8 cellular contexts compared by ENCODE assay signal in the genomic region with DNA sequence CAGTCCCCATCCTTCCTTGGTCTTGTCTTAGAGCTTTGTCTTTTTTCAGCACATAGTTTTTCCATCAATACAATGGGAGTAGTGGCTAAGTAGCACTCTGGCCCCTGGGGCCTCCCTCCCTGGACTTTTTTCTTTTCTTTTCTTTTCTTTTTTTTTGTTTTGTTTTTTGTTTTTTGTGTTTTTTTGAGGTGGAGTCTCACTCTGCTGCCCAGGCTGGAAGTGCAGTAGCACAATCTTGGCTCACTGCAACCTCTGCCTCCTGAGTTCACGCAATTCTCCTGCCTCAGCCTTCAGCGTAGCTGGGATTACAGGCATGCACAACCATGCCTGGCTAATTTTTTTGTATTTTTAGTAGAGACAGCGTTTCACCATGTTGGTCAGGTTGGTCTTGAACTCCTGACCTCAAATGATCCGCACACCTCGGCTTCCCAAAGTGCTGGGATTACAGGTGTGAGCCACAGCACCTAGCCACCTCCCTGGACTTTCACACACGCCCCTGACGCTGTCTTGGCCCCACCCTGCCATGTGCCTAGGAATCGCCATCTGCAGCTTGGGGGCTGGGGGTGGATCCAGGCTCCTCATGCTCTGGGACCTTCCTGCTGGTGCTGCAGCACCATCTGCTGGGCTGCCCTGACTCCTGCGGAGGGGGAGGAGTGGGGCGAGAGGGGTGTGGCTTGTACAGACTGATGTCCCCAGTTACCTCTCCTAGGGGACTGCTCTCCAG. TPM values are rescaled to one million over a fixed set of nuclear protein-coding genes. Genes with fewer than 3 reads are reported as not detected.
DNase-seq lines count a peak whose midpoint lies in the region; ATAC-seq lines count a peak whose summit lies in the region.

No MANE protein-coding gene starts in this region.

- ATAC-seq in HG02885 (IDR thresholded peaks at IDR 0.05; ENCODE audit: poor library complexity, unreplicated experiment) (peak; percentile 33), HG03469 (IDR thresholded peaks at IDR 0.05; ENCODE audit: unreplicated experiment) (no peak)
- ATAC-seq in activated CD4-positive, alpha-beta T cell treated with anti-CD3 and anti-CD28 coated beads for 36 hours, result peak; percentile 69

- intact Hi-C loops in activated CD4-positive, alpha-beta T cell treated with anti-CD3 and anti-CD28 coated beads for 36 hours (cut with DNase I, micrococcal nuclease), result loop anchor here (1.0 to 10.0 kb wide), 13 partner anchors 112 to 1210 kb away; a partner anchor contains a TSS

- POLR2A ChIA-PET in activated CD4-positive, alpha-beta T cell treated with anti-CD3 and anti-CD28 coated beads for 36 hours (lab: Charles Lee), result interaction anchor here (1.0 to 2.2 kb wide), 4 partner anchors 10 to 181 kb away, joined by 6 to 7 read pairs (median 6); a partner anchor contains a TSS

- no peaks in the 10 kb centered on the region for H3K9me3 Mint-ChIP-seq in activated CD4-positive, alpha-beta T cell treated with anti-CD3 and anti-CD28 coated beads for 36 hours (ENCODE audit: low read depth)

- peak overlapping the region; percentile 86 for H3K4me3 Mint-ChIP-seq in activated CD4-positive, alpha-beta T cell treated with anti-CD3 and anti-CD28 coated beads for 36 hours

- peak overlapping the region; percentile 58 for H3K27ac Mint-ChIP-seq in activated CD4-positive, alpha-beta T cell treated with anti-CD3 and anti-CD28 coated beads for 36 hours

- CTCF ChIA-PET in activated CD4-positive, alpha-beta T cell treated with anti-CD3 and anti-CD28 coated beads for 36 hours (lab: Charles Lee), result interaction anchor here (0.6 to 4.3 kb wide), 19 partner anchors 10 to 443 kb away, joined by 3 to 64 read pairs (median 5); a partner anchor contains a TSS

- peaks cover 27% of the 10 kb centered on the region for H3K36me3 Mint-ChIP-seq in activated CD4-positive, alpha-beta T cell treated with anti-CD3 and anti-CD28 coated beads for 36 hours (ENCODE audit: low read depth)

- peaks cover 38% of the 10 kb centered on the region for H3K4me1 Mint-ChIP-seq in activated CD4-positive, alpha-beta T cell treated with anti-CD3 and anti-CD28 coated beads for 36 hours

- DNase-seq in EL (peak; percentile 89), NCI-H510A (lab: John Stamatoyannopoulos, UW) (peak; percentile 91), cerebellum (ENCODE audit: low spot score) (peak; percentile 95), kidney tubule cell (ENCODE audit: low spot score) (peak; percentile 92)
- peak; percentile 94 for DNase-seq in activated CD4-positive, alpha-beta T cell treated with anti-CD3 and anti-CD28 coated beads for 36 hours
- DNase-seq in stimulated activated CD4-positive, alpha-beta T cell treated with anti-CD3 and anti-CD28 coated beads, Interleukin-1b, Interleukin-23, amount 100 ng/mL, for 1 hour (ENCODE audit: low read depth in 2 of 2), result peak; percentile 62 to 71

- no peaks in the 10 kb centered on the region for H3K27me3 Mint-ChIP-seq in activated CD4-positive, alpha-beta T cell treated with anti-CD3 and anti-CD28 coated beads for 36 hours

RNA-seq across cellular contexts. Expression of a gene that starts 2.8 kb away (rescaled TPM):
- 10 to 100 TPM; 18.6 to 25.1 TPM for total RNA-seq in activated CD4-positive, alpha-beta T cell treated with anti-CD3 and anti-CD28 coated beads for 36 hours
- 2.2 TPM for total RNA-seq in cerebellum

RNA-seq across cellular contexts. Expression of a gene that starts 53.6 kb away (rescaled TPM):
- total RNA-seq in activated CD4-positive, alpha-beta T cell treated with anti-CD3 and anti-CD28 coated beads for 36 hours, result not detected
- total RNA-seq in cerebellum, result not detected
